Comparison of ENCODE assay signal across 18 cellular contexts in genomic region chr2:241977557-241978300, GRCh38.
DNase-seq lines count a peak whose midpoint lies in the region; ATAC-seq, FAIRE-seq and TF ChIP-seq lines count a peak whose summit lies in the region.
"Had no signal": no experiment of that assay in that cellular context is flagged by ENCODE, and none has a peak within 500 bp of the region (broad histone marks: within the 10 kb centered on the region; RNA-seq: fewer than 3 reads in every experiment).

No MANE protein-coding gene starts in this region.

- FAIRE-seq in GM19239 (lab: Jason Lieb, UNC) = peak; percentile 53
- FAIRE-seq: RCC 7860 had no signal

- H3K4me3 ChIP-seq in CD8-positive, alpha-beta T cell (ENCODE audit: low read depth, low read length) = no peak overlapping the region

- peak overlapping the region; percentile 37 for H3K27ac Mint-ChIP-seq in CD8-positive, alpha-beta T cell
- peak overlapping the region; percentile 74 for H3K27ac Mint-ChIP-seq in activated B cell treated with CpG ODN at 0.5 μM for 24 hours
- peak overlapping the region; percentile 56 to 95 (median 89) for H3K27ac Mint-ChIP-seq in naive B cell
- no peak overlapping the region for H3K27ac Mint-ChIP-seq in osteocyte (ENCODE audit: unreplicated experiment)

- H3K4me3 Mint-ChIP-seq in CD8-positive, alpha-beta T cell = no peak overlapping the region
- H3K4me3 Mint-ChIP-seq in activated B cell treated with CpG ODN at 0.5 μM for 24 hours = peak overlapping the region; percentile 9
- peak overlapping the region in 5 of 8 donors; percentile 1 to 82 (median 25) for H3K4me3 Mint-ChIP-seq in naive B cell
- no peak overlapping the region for H3K4me3 Mint-ChIP-seq in osteocyte (ENCODE audit: unreplicated experiment)
- H3K4me3 Mint-ChIP-seq: CD4-positive, alpha-beta memory T cell had no signal

- no peak for ATAC-seq in CD8-positive, alpha-beta T cell
- peak; percentile 73 for ATAC-seq in activated B cell treated with CpG ODN at 0.5 μM for 24 hours (ENCODE audit: low read depth)
- ATAC-seq in naive B cell (ENCODE audit: low read depth in 2 of 2) = peak; percentile 72 to 78
- ATAC-seq: HCT116 had no signal

- H3K9me3 ChIP-seq in CD8-positive, alpha-beta T cell (ENCODE audit: low read length) = no peaks in the 10 kb centered on the region

- POLR2A ChIA-PET in CD8-positive, alpha-beta T cell (lab: Charles Lee) = no interaction called here
- POLR2A ChIA-PET in activated B cell treated with CpG ODN at 0.5 μM for 24 hours (lab: Charles Lee) = no interaction called here

- TF ChIP-seq CTCF in CD8-positive, alpha-beta T cell (IDR thresholded peaks at IDR 0.05) = no peak
- no peak for TF ChIP-seq CTCF in activated B cell treated with CpG ODN at 0.5 μM for 24 hours (IDR thresholded peaks at IDR 0.05)
- TF ChIP-seq CTCF in osteocyte (IDR thresholded peaks at IDR 0.05) = no peak

- H3K36me3 Mint-ChIP-seq in CD8-positive, alpha-beta T cell = peaks cover 17% of the 10 kb centered on the region
- H3K36me3 Mint-ChIP-seq in activated B cell treated with CpG ODN at 0.5 μM for 24 hours (ENCODE audit: low read depth) (peaks cover 43% of the 10 kb centered on the region), naive B cell (peaks cover 14 to 30% of the 10 kb centered on the region in 2 donors), osteocyte (ENCODE audit: unreplicated experiment) (no peaks in the 10 kb centered on the region)

- H3K27me3 Mint-ChIP-seq in CD8-positive, alpha-beta T cell (ENCODE audit: low read depth) = no peaks in the 10 kb centered on the region
- no peaks in the 10 kb centered on the region for H3K27me3 Mint-ChIP-seq in activated B cell treated with CpG ODN at 0.5 μM for 24 hours
- H3K27me3 Mint-ChIP-seq in naive B cell = no peaks in the 10 kb centered on the region
- H3K27me3 Mint-ChIP-seq in osteocyte (ENCODE audit: unreplicated experiment) = no peaks in the 10 kb centered on the region
- H3K27me3 Mint-ChIP-seq: CD4-positive, alpha-beta memory T cell had no signal

- H3K9me3 Mint-ChIP-seq in CD8-positive, alpha-beta T cell = no peaks in the 10 kb centered on the region
- H3K9me3 Mint-ChIP-seq in activated B cell treated with CpG ODN at 0.5 μM for 24 hours = no peaks in the 10 kb centered on the region
- H3K9me3 Mint-ChIP-seq in naive B cell = peaks cover 0 to 5% (median 0%) of the 10 kb centered on the region in 7 donors
- H3K9me3 Mint-ChIP-seq in osteocyte (ENCODE audit: unreplicated experiment) = no peaks in the 10 kb centered on the region
- H3K9me3 Mint-ChIP-seq: CD4-positive, alpha-beta memory T cell had no signal

- intact Hi-C loops in CD8-positive, alpha-beta T cell (cut with DNase I, micrococcal nuclease) = no loop called here
- intact Hi-C loops in activated B cell treated with CpG ODN at 0.5 μM for 24 hours (cut with micrococcal nuclease) = no loop called here

- H3K36me3 ChIP-seq in CD8-positive, alpha-beta T cell (ENCODE audit: insufficient read depth, low read length) = peaks cover 4% of the 10 kb centered on the region

- H3K4me1 Mint-ChIP-seq in CD8-positive, alpha-beta T cell (ENCODE audit: low read depth) = no peaks in the 10 kb centered on the region
- H3K4me1 Mint-ChIP-seq in activated B cell treated with CpG ODN at 0.5 μM for 24 hours (peaks cover 20% of the 10 kb centered on the region), naive B cell (peaks cover 12 to 24% (median 20%) of the 10 kb centered on the region in 3 donors), osteocyte (ENCODE audit: unreplicated experiment) (no peaks in the 10 kb centered on the region)
- H3K4me1 Mint-ChIP-seq: CD4-positive, alpha-beta memory T cell had no signal

- no peaks in the 10 kb centered on the region for H3K27me3 ChIP-seq in CD8-positive, alpha-beta T cell (ENCODE audit: insufficient read depth, low read length)

- no peaks in the 10 kb centered on the region for H3K4me1 ChIP-seq in CD8-positive, alpha-beta T cell (ENCODE audit: insufficient read depth, low read length)

- no peak overlapping the region for H3K27ac ChIP-seq in CD8-positive, alpha-beta T cell (ENCODE audit: low read depth, low read length)

- no peak for DNase-seq in CD8-positive, alpha-beta T cell
- DNase-seq in GM19239 (ENCODE audit: insufficient read length, low spot score) (no peak), activated B cell treated with CpG ODN at 0.5 μM for 24 hours (no peak), naive B cell (peak; percentile 35), NCI-H1092 (lab: John Stamatoyannopoulos, UW) (no peak), DMS114 treated with DMSO at 0.1 percent for 48 hours (lab: John Stamatoyannopoulos, UW; ENCODE audit: unreplicated experiment) (no peak), osteocyte (ENCODE audit: extremely low spot score, unreplicated experiment) (no peak)
- no peak for DNase-seq in stimulated activated CD4-positive, alpha-beta T cell treated with anti-CD3 and anti-CD28 coated beads, Interleukin-4, amount 100 ng/mL, for 24 hours
- DNase-seq: ACHN; CD4-positive, alpha-beta memory T cell; IMR-90; NCI-H1048; NCI-H2107; NCI-H226; NCI-H69; SHP77 treated with DMSO at 0.1 percent for 48 hours had no signal

- CTCF ChIA-PET in CD8-positive, alpha-beta T cell (lab: Charles Lee) = no interaction called here
- CTCF ChIA-PET in activated B cell treated with CpG ODN at 0.5 μM for 24 hours (lab: Charles Lee) = interaction anchor here (1.2 kb wide), 1 partner anchor 27 kb away, joined by 6 read pairs; no protein-coding TSS in a partner anchor

Comparison
In these comparisons a context has a peak if more than half of its experiments do, and no peak if none do; other contexts are left out.
1. H3K4me3 Mint-ChIP-seq: peak in activated B cell treated with CpG ODN at 0.5 μM for 24 hours (single experiment) and naive B cell (5 of 8); none in CD8-positive, alpha-beta T cell (single experiment) and osteocyte (single experiment).